21 cellular contexts compared by ENCODE assay signal in genomic region chr14:105856676-105857222, GRCh38.
DNase-seq lines count a peak whose midpoint lies in the region; ATAC-seq and TF ChIP-seq lines count a peak whose summit lies in the region.
"Had no signal": no experiment of that assay in that cellular context is flagged by ENCODE, and none has a peak within 500 bp of the region (broad histone marks: within the 10 kb centered on the region; RNA-seq: fewer than 3 reads in every experiment).

No MANE protein-coding gene starts in this region.

- H3K4me1 ChIP-seq in spleen, result peaks cover 0 to 38% (median 14%) of the 10 kb centered on the region in 6 donors
- H3K4me1 ChIP-seq: esophagus squamous epithelium had no signal

- H3K27me3 ChIP-seq in spleen (replicated peaks in 1 of 7), result no peaks in the 10 kb centered on the region
- H3K27me3 ChIP-seq: esophagus squamous epithelium, MG63 had no signal

- 57 to 82% (median 76%) methylated on average over 1 to 2 of the region's 2 CpGs for WGBS in spleen, 5 donors

- peak overlapping the region in 7 of 8 donors; percentile 33 to 93 (median 78) for H3K27ac ChIP-seq in spleen
- H3K27ac ChIP-seq: dorsolateral prefrontal cortex, esophagus squamous epithelium, GM23248 had no signal

- H3K4me3 Mint-ChIP-seq in activated CD4-positive, alpha-beta T cell treated with anti-CD3 and anti-CD28 coated beads, Interleukin-2, amount 10 ng/mL, durations not matched to agents 7 days and 5 days, result peak overlapping the region; percentile 70
- H3K4me3 Mint-ChIP-seq in IgD-negative memory B cell, result peak overlapping the region; percentile 77 to 99 (median 89)
- peak overlapping the region; percentile 33 for H3K4me3 Mint-ChIP-seq in activated T-helper 1 cell treated with anti-CD3 and anti-CD28 coated beads, Interleukin-12 subunit alpha, Interleukin-12 subunit beta, Interleukin-2, Interleukin-4 antibody, amounts not matched to agents 30 ng/mL and 10 ng/mL and 1 ng/mL, durations not matched to agents 14 hours and 24 hours and 36 hours
- H3K4me3 Mint-ChIP-seq: immature natural killer cell, nephron progenitor cell had no signal

- DNase-seq in activated CD4-positive, alpha-beta T cell treated with anti-CD3 and anti-CD28 coated beads, Interleukin-2, amount 10 ng/mL, durations not matched to agents 7 days and 5 days, result no peak
- no peak for DNase-seq in activated CD4-positive, alpha-beta T cell treated with anti-CD3 and anti-CD28 coated beads, Interleukin-2, amount 50 U/mL, for 4 hours
- no peak for DNase-seq in activated T-helper 1 cell treated with anti-CD3 and anti-CD28 coated beads, Interleukin-12 subunit alpha, Interleukin-12 subunit beta, Interleukin-2, Interleukin-4 antibody, amounts not matched to agents 30 ng/mL and 10 ng/mL and 1 ng/mL, durations not matched to agents 14 hours and 24 hours and 36 hours (ENCODE audit: low spot score)
- no peak for DNase-seq in spleen
- DNase-seq: activated naive CD4-positive, alpha-beta T cell treated with Interleukin-2 at 50 U/mL for 16 hours; esophagus squamous epithelium; glutamatergic neuron; GM23248; immature natural killer cell; mammary epithelial cell; MG63; NCI-H2081 treated with DMSO at 0.1 percent for 48 hours; NCI-H524 treated with DMSO at 0.1 percent for 48 hours; nephron progenitor cell; PC-3; stimulated activated CD4-positive, alpha-beta T cell treated with anti-CD3 and anti-CD28 coated beads, Interleukin-12 subunit alpha, Interleukin-12 subunit beta, amount 100 ng/mL, for 4 hours had no signal

- H3K36me3 ChIP-seq in spleen, result peaks cover 0 to 64% (median 9%) of the 10 kb centered on the region in 6 donors
- H3K36me3 ChIP-seq: esophagus squamous epithelium, MG63 had no signal

- ATAC-seq in HG02885 (IDR thresholded peaks at IDR 0.05; ENCODE audit: poor library complexity, unreplicated experiment) (no peak), HG02642 (IDR thresholded peaks at IDR 0.05; ENCODE audit: poor library complexity, unreplicated experiment) (no peak), GM21447 (IDR thresholded peaks at IDR 0.05; ENCODE audit: unreplicated experiment) (no peak)
- ATAC-seq: PC-3 had no signal

- CTCF ChIA-PET in activated CD4-positive, alpha-beta T cell treated with anti-CD3 and anti-CD28 coated beads, Interleukin-2, amount 10 ng/mL, durations not matched to agents 7 days and 5 days (lab: Charles Lee), result interaction anchor here (0.6 kb wide), 1 partner anchor 1847 kb away, joined by 3 read pairs; no protein-coding TSS in a partner anchor

- H3K9me3 Mint-ChIP-seq in activated CD4-positive, alpha-beta T cell treated with anti-CD3 and anti-CD28 coated beads, Interleukin-2, amount 10 ng/mL, durations not matched to agents 7 days and 5 days, result no peaks in the 10 kb centered on the region
- H3K9me3 Mint-ChIP-seq in IgD-negative memory B cell, result peaks cover 0 to under 1% (median 0%) of the 10 kb centered on the region in 3 donors
- no peaks in the 10 kb centered on the region for H3K9me3 Mint-ChIP-seq in activated T-helper 1 cell treated with anti-CD3 and anti-CD28 coated beads, Interleukin-12 subunit alpha, Interleukin-12 subunit beta, Interleukin-2, Interleukin-4 antibody, amounts not matched to agents 30 ng/mL and 10 ng/mL and 1 ng/mL, durations not matched to agents 14 hours and 24 hours and 36 hours
- H3K9me3 Mint-ChIP-seq: immature natural killer cell had no signal

- TF ChIP-seq POLR2A in spleen (IDR thresholded peaks at IDR 0.05), result no peak

- H3K27ac Mint-ChIP-seq in activated CD4-positive, alpha-beta T cell treated with anti-CD3 and anti-CD28 coated beads, Interleukin-2, amount 10 ng/mL, durations not matched to agents 7 days and 5 days, result peak overlapping the region; percentile 93
- H3K27ac Mint-ChIP-seq in IgD-negative memory B cell, result peak overlapping the region in 1 of 3 donors; percentile 67
- peak overlapping the region; percentile 82 for H3K27ac Mint-ChIP-seq in activated T-helper 1 cell treated with anti-CD3 and anti-CD28 coated beads, Interleukin-12 subunit alpha, Interleukin-12 subunit beta, Interleukin-2, Interleukin-4 antibody, amounts not matched to agents 30 ng/mL and 10 ng/mL and 1 ng/mL, durations not matched to agents 14 hours and 24 hours and 36 hours
- H3K27ac Mint-ChIP-seq: immature natural killer cell, nephron progenitor cell had no signal

- peaks cover 16% of the 10 kb centered on the region for H3K36me3 Mint-ChIP-seq in activated CD4-positive, alpha-beta T cell treated with anti-CD3 and anti-CD28 coated beads, Interleukin-2, amount 10 ng/mL, durations not matched to agents 7 days and 5 days (ENCODE audit: low read depth)
- peaks cover 6% of the 10 kb centered on the region for H3K36me3 Mint-ChIP-seq in IgD-negative memory B cell
- peaks cover 7% of the 10 kb centered on the region for H3K36me3 Mint-ChIP-seq in activated T-helper 1 cell treated with anti-CD3 and anti-CD28 coated beads, Interleukin-12 subunit alpha, Interleukin-12 subunit beta, Interleukin-2, Interleukin-4 antibody, amounts not matched to agents 30 ng/mL and 10 ng/mL and 1 ng/mL, durations not matched to agents 14 hours and 24 hours and 36 hours (ENCODE audit: low read depth)
- H3K36me3 Mint-ChIP-seq: immature natural killer cell had no signal

- H3K4me1 Mint-ChIP-seq in activated CD4-positive, alpha-beta T cell treated with anti-CD3 and anti-CD28 coated beads, Interleukin-2, amount 10 ng/mL, durations not matched to agents 7 days and 5 days, result peaks cover 65% of the 10 kb centered on the region
- H3K4me1 Mint-ChIP-seq in IgD-negative memory B cell, result peaks cover 0 to 3% (median 0%) of the 10 kb centered on the region in 3 donors
- peaks cover 32% of the 10 kb centered on the region for H3K4me1 Mint-ChIP-seq in activated T-helper 1 cell treated with anti-CD3 and anti-CD28 coated beads, Interleukin-12 subunit alpha, Interleukin-12 subunit beta, Interleukin-2, Interleukin-4 antibody, amounts not matched to agents 30 ng/mL and 10 ng/mL and 1 ng/mL, durations not matched to agents 14 hours and 24 hours and 36 hours (ENCODE audit: low read depth)
- H3K4me1 Mint-ChIP-seq: nephron progenitor cell had no signal

- H3K9me3 ChIP-seq in spleen, result no peaks in the 10 kb centered on the region
- H3K9me3 ChIP-seq: MG63 had no signal

- POLR2A ChIA-PET in activated CD4-positive, alpha-beta T cell treated with anti-CD3 and anti-CD28 coated beads, Interleukin-2, amount 10 ng/mL, durations not matched to agents 7 days and 5 days (lab: Charles Lee), result no interaction called here

- peak overlapping the region in 7 of 8 donors; percentile 0 to 83 (median 49) for H3K4me3 ChIP-seq in spleen
- H3K4me3 ChIP-seq: dorsolateral prefrontal cortex, esophagus squamous epithelium, GM23248, MG63 had no signal

- intact Hi-C loops in activated T-helper 1 cell treated with anti-CD3 and anti-CD28 coated beads, Interleukin-12 subunit alpha, Interleukin-12 subunit beta, Interleukin-2, Interleukin-4 antibody, amounts not matched to agents 30 ng/mL and 10 ng/mL and 1 ng/mL, durations not matched to agents 14 hours and 24 hours and 36 hours (cut with micrococcal nuclease), result no loop called here
- intact Hi-C loops in spleen (cut with DNase I; ENCODE audit: low total_unique reads), result no loop called here

- no peak for TF ChIP-seq CTCF in spleen (IDR thresholded peaks at IDR 0.05 in 8 of 11, conservative IDR thresholded peaks at IDR 0.05 in 3 of 11)

- no peaks in the 10 kb centered on the region for H3K27me3 Mint-ChIP-seq in activated CD4-positive, alpha-beta T cell treated with anti-CD3 and anti-CD28 coated beads, Interleukin-2, amount 10 ng/mL, durations not matched to agents 7 days and 5 days
- no peaks in the 10 kb centered on the region for H3K27me3 Mint-ChIP-seq in IgD-negative memory B cell
- no peaks in the 10 kb centered on the region for H3K27me3 Mint-ChIP-seq in activated T-helper 1 cell treated with anti-CD3 and anti-CD28 coated beads, Interleukin-12 subunit alpha, Interleukin-12 subunit beta, Interleukin-2, Interleukin-4 antibody, amounts not matched to agents 30 ng/mL and 10 ng/mL and 1 ng/mL, durations not matched to agents 14 hours and 24 hours and 36 hours (ENCODE audit: insufficient read depth)

Comparison
In these comparisons a context has a peak if more than half of its experiments do, and no peak if none do; other contexts are left out.
1. H3K4me3 Mint-ChIP-seq: peak in every context shown above with its lines; median percentile 89 in IgD-negative memory B cell; 70 in activated CD4-positive, alpha-beta T cell treated with anti-CD3 and anti-CD28 coated beads, Interleukin-2, amount 10 ng/mL, durations not matched to agents 7 days and 5 days; 33 in activated T-helper 1 cell treated with anti-CD3 and anti-CD28 coated beads, Interleukin-12 subunit alpha, Interleukin-12 subunit beta, Interleukin-2, Interleukin-4 antibody, amounts not matched to agents 30 ng/mL and 10 ng/mL and 1 ng/mL, durations not matched to agents 14 hours and 24 hours and 36 hours.